ENCODE assay signal across 9 cellular contexts in the genomic region with DNA sequence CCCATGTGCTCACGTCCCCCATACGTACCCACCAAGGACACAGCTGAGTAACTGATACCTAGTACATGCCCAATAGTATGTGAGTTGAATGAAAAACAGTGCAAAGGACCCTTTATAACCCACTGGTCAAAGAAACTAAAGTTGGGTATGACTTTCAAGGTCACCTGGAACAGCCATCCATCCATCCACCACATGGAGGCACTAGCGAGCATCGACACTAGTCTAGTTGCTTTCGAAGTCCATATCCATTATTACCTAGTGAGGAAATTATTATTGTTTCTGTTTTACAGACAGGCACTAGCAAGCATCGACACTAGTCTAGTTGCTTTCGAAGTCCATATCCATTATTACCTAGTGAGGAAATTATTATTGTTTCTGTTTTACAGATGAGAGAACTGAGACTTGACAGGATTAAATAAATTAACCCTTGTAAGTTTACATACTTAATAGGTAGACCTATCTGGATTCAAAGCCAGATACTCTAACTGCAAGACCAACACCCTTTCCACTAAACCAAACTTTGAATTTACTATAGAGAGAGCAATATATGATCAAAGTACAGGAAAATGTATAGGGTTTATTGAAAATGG.
A peak's percentile ranks its signal among the peaks of the same experiment; 100 is the strongest.
DNase-seq lines count a peak whose midpoint lies in the region; ATAC-seq, FAIRE-seq and TF ChIP-seq lines count a peak whose summit lies in the region.
"Had no signal": no experiment of that assay in that cellular context is flagged by ENCODE, and none has a peak within 500 bp of the region (broad histone marks: within the 10 kb centered on the region; RNA-seq: fewer than 3 reads in every experiment).

No MANE protein-coding gene starts in this region.

- intact Hi-C loops in natural killer cell (cut with micrococcal nuclease), result loop anchor here (2.0 to 5.0 kb wide), 2 partner anchors 71 to 205 kb away; no protein-coding TSS in a partner anchor

- peaks cover 0 to 19% of the 10 kb centered on the region in 2 donors for H3K27me3 Mint-ChIP-seq in natural killer cell (ENCODE audit: low read depth in 2 of 2)
- H3K27me3 Mint-ChIP-seq in natural killer cell treated with Interleukin-12 subunit alpha and Interleukin-12 subunit beta and Interleukin-15 and Interleukin-18, amount 100 ng/mL, for 72 hours, result peaks cover 10 to 26% of the 10 kb centered on the region in 2 donors
- H3K27me3 Mint-ChIP-seq in mesothelial cell of epicardium (ENCODE audit: low read depth), result peaks cover 6% of the 10 kb centered on the region

- no peaks in the 10 kb centered on the region for H3K27me3 ChIP-seq in bronchial epithelial cell (ENCODE audit: control insufficient read depth, insufficient read depth, low read length)

- no peaks in the 10 kb centered on the region for H3K9me3 Mint-ChIP-seq in natural killer cell
- H3K9me3 Mint-ChIP-seq in natural killer cell treated with Interleukin-12 subunit alpha and Interleukin-12 subunit beta and Interleukin-15 and Interleukin-18, amount 100 ng/mL, for 72 hours, result no peaks in the 10 kb centered on the region
- peaks cover 14% of the 10 kb centered on the region for H3K9me3 Mint-ChIP-seq in mesothelial cell of epicardium

- H3K4me1 Mint-ChIP-seq in natural killer cell, result no peaks in the 10 kb centered on the region
- peaks cover 0 to 3% of the 10 kb centered on the region in 2 donors for H3K4me1 Mint-ChIP-seq in natural killer cell treated with Interleukin-12 subunit alpha and Interleukin-12 subunit beta and Interleukin-15 and Interleukin-18, amount 100 ng/mL, for 72 hours (ENCODE audit: low read depth in 2 of 2)
- H3K4me1 Mint-ChIP-seq in mesothelial cell of epicardium, result peaks cover 1% of the 10 kb centered on the region

- no peaks in the 10 kb centered on the region for H3K36me3 Mint-ChIP-seq in natural killer cell
- H3K36me3 Mint-ChIP-seq in natural killer cell treated with Interleukin-12 subunit alpha and Interleukin-12 subunit beta and Interleukin-15 and Interleukin-18, amount 100 ng/mL, for 72 hours, result no peaks in the 10 kb centered on the region
- H3K36me3 Mint-ChIP-seq in mesothelial cell of epicardium, result no peaks in the 10 kb centered on the region

- no peak overlapping the region for H3K4me3 ChIP-seq in bronchial epithelial cell (ENCODE audit: low read depth, low read length)

- no peaks in the 10 kb centered on the region for H3K36me3 ChIP-seq in bronchial epithelial cell (ENCODE audit: control insufficient read depth, insufficient read depth, low read length)

- no peak for FAIRE-seq in bronchial epithelial cell (lab: Jason Lieb, UNC)
- FAIRE-seq: frontal cortex had no signal

- DNase-seq in natural killer cell (no peak), bronchial epithelial cell (ENCODE audit: low read depth) (peak; percentile 34), mesothelial cell of epicardium (ENCODE audit: low spot score in 2 of 2, unreplicated experiment in 2 of 2) (no peak), NCI-H1436 treated with DMSO at 0.1 percent for 48 hours (lab: John Stamatoyannopoulos, UW) (no peak), HuH-7 (ENCODE audit: low spot score) (no peak)
- no peak for DNase-seq in natural killer cell treated with Interleukin-12 subunit alpha and Interleukin-12 subunit beta and Interleukin-15 and Interleukin-18, amount 100 ng/mL, for 72 hours (ENCODE audit: low spot score)

- ATAC-seq in natural killer cell (no peak), HG02870 (IDR thresholded peaks at IDR 0.05; ENCODE audit: unreplicated experiment) (peak; percentile 94), SK-N-SH treated with all-trans-retinoic acid at 6 μM for 48 hours (peak; percentile 68)
- ATAC-seq in natural killer cell treated with Interleukin-12 subunit alpha and Interleukin-12 subunit beta and Interleukin-15 and Interleukin-18, amount 100 ng/mL, for 72 hours, result no peak

- TF ChIP-seq CTCF in natural killer cell (IDR thresholded peaks at IDR 0.05) (peak; percentile 37), bronchial epithelial cell (IDR thresholded peaks at IDR 0.05; ENCODE audit: insufficient read depth, low read length, severe bottlenecking) (peak; percentile 61), mesothelial cell of epicardium (IDR thresholded peaks at IDR 0.05; ENCODE audit: unreplicated experiment) (peak; percentile 21)

- H3K4me3 Mint-ChIP-seq in natural killer cell (no peak overlapping the region), mesothelial cell of epicardium (no peak overlapping the region)
- no peak overlapping the region for H3K4me3 Mint-ChIP-seq in natural killer cell treated with Interleukin-12 subunit alpha and Interleukin-12 subunit beta and Interleukin-15 and Interleukin-18, amount 100 ng/mL, for 72 hours

- H3K27ac Mint-ChIP-seq in natural killer cell, result no peak overlapping the region
- H3K27ac Mint-ChIP-seq in natural killer cell treated with Interleukin-12 subunit alpha and Interleukin-12 subunit beta and Interleukin-15 and Interleukin-18, amount 100 ng/mL, for 72 hours, result no peak overlapping the region
- no peak overlapping the region for H3K27ac Mint-ChIP-seq in mesothelial cell of epicardium

TF ChIP-seq in SK-N-SH treated with all-trans-retinoic acid at 6 μM for 48 hours, 23 proteins besides CTCF, POLR2A, EP300 and RAD21:
- no peak for TF ChIP-seq ZC3H10 (CRISPR knock-in tag; IDR thresholded peaks at IDR 0.05)
- TF ChIP-seq PATZ1 (CRISPR knock-in tag; IDR thresholded peaks at IDR 0.05; ENCODE audit: borderline replicate concordance), result no peak
- TF ChIP-seq ARNTL (CRISPR knock-in tag; IDR thresholded peaks at IDR 0.05; ENCODE audit: borderline replicate concordance, low read depth), result no peak
- no peak for TF ChIP-seq TOX (CRISPR knock-in tag; IDR thresholded peaks at IDR 0.05; ENCODE audit: borderline replicate concordance)
- TF ChIP-seq BACH2 (CRISPR knock-in tag; IDR thresholded peaks at IDR 0.05; ENCODE audit: borderline replicate concordance), result no peak
- no peak for TF ChIP-seq ESRRG (CRISPR knock-in tag; IDR thresholded peaks at IDR 0.05)
- TF ChIP-seq ZNF8 (CRISPR knock-in tag; IDR thresholded peaks at IDR 0.05), result no peak
- TF ChIP-seq ZNF565 (CRISPR knock-in tag; conservative IDR thresholded peaks at IDR 0.05; ENCODE audit: low read depth), result no peak

Comparison
In these comparisons a context has a peak if more than half of its experiments do, and no peak if none do; other contexts are left out.
1. ATAC-seq: peak in HG02870 (single experiment) and SK-N-SH treated with all-trans-retinoic acid at 6 μM for 48 hours (single experiment); none in natural killer cell (0 of 3) and natural killer cell treated with Interleukin-12 subunit alpha and Interleukin-12 subunit beta and Interleukin-15 and Interleukin-18, amount 100 ng/mL, for 72 hours (0 of 2).
2. Peak in every context shown above with its lines, with median percentiles within 50 percentile points of each other: CTCF ChIP-seq.